Comparison of ENCODE assay signal across 1 cellular context in the genomic region with DNA sequence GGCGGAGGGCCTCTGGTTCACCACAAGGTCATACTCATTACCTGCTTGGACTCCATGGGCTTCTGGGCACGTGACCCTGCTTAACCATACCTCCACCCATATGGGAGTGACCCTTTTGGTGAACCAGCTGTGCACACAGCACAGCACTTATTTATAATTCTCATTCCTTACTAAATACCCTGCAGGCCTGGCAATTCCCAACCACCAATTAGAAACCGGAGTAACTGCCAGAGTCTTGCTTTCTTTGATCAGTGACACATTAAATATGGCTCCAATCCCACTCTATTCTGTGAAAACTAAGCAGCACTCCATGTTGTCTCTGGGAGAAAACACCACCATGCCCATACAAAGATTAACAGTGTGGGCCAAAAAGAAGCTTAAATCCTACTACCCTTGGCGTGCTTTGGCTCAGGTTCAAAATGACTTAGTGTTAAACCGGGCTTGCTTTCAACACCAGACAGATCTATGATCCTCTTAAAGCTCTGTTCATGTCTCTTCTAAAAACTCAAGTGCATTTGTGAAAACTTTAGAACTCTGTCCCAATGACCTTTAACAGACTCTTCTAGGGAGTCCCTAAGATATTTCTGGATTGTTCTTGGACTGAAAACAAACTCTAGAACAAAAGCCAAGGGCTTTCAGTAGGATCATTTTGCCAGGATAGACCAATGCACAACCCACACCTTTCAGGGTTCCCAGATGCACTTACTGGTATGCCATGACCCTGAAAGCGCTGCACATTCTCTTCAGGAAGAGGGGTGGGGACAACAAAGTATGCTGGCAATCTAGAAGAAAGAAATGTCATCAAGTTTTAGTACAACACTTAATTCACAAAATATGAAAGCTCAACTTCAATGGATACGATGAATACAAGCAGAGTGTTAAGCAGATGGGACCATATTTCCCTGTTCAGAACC.
TF ChIP-seq lines count a peak whose summit lies in the region.

No MANE protein-coding gene starts in this region.

TF ChIP-seq in IMR-90, 13 proteins besides CTCF, POLR2A, EP300 and RAD21 (continued from another document):
- no peak for TF ChIP-seq CHD1 (IDR thresholded peaks at IDR 0.05; ENCODE audit: low read depth, low read length)
- no peak for TF ChIP-seq RFX5 (IDR thresholded peaks at IDR 0.05; ENCODE audit: low read depth, low read length)
- TF ChIP-seq MXI1 (IDR thresholded peaks at IDR 0.05; ENCODE audit: borderline replicate concordance, low read depth, low read length), result no peak
- no peak for TF ChIP-seq MAZ (IDR thresholded peaks at IDR 0.05; ENCODE audit: borderline replicate concordance, low read depth, low read length)
- TF ChIP-seq USF2 (IDR thresholded peaks at IDR 0.05; ENCODE audit: low read depth, low read length), result no peak
- TF ChIP-seq NFE2L2 (IDR thresholded peaks at IDR 0.05; ENCODE audit: low read depth, low read length), result no peak
- TF ChIP-seq RCOR1 (IDR thresholded peaks at IDR 0.05; ENCODE audit: insufficient replicate concordance, low read length), result no peak
- no peak for TF ChIP-seq SMC3 (IDR thresholded peaks at IDR 0.05; ENCODE audit: low read depth, low read length)
TF ChIP-seq in IMR-90: peak in this region for 0.
